In genomic region chr7:16774294-16774693, GRCh38 we compare ENCODE assay signal across 24 cellular contexts. TPM values are rescaled to one million over a fixed set of nuclear protein-coding genes. Genes with fewer than 3 reads are reported as not detected.
"Had no signal": no experiment of that assay in that cellular context is flagged by ENCODE, and none has a peak within 500 bp of the region (broad histone marks: within the 10 kb centered on the region; RNA-seq: fewer than 3 reads in every experiment).

No MANE protein-coding gene starts in this region.

- H3K4me1 ChIP-seq: prostate gland, right atrium auricular region, testis, tibial artery had no signal

- H3K36me3 Mint-ChIP-seq: natural killer cell, type B pancreatic cell had no signal

- H3K9me3 ChIP-seq: esophagus squamous epithelium, lower lobe of right lung, pancreas, prostate gland, right atrium auricular region, testis, tibial artery had no signal

- ATAC-seq: left ventricle myocardium superior, lower lobe of right lung, natural killer cell, pancreas, sciatic nerve had no signal

- H3K27me3 ChIP-seq: esophagus squamous epithelium, pancreas, right atrium auricular region, testis, tibial artery had no signal

- H3K36me3 ChIP-seq: esophagus squamous epithelium, pancreas, prostate gland, right atrium auricular region, tibial artery had no signal

- H3K27me3 Mint-ChIP-seq: type B pancreatic cell had no signal

- H3K9me3 Mint-ChIP-seq: natural killer cell had no signal

- H3K4me2 ChIP-seq: smooth muscle cell had no signal

- FAIRE-seq: colon, endothelial cell of umbilical vein, frontal cortex, pancreas had no signal

- H3K27ac Mint-ChIP-seq: natural killer cell, type B pancreatic cell had no signal

- H3K4me1 Mint-ChIP-seq: natural killer cell had no signal

- H3K4me3 ChIP-seq: esophagus squamous epithelium, lower lobe of right lung, pancreas, prostate gland, right atrium auricular region, smooth muscle cell, testis, tibial artery had no signal

- DNase-seq: effector CD8-positive, alpha-beta T cell; esophagus squamous epithelium; left ventricle myocardium superior; lower lobe of right lung; natural killer cell; pancreas; stimulated activated CD4-positive, alpha-beta T cell treated with anti-CD3 and anti-CD28 coated beads, Interleukin-12 subunit alpha, Interleukin-12 subunit beta, amount 100 ng/mL, for 4 hours; stimulated activated CD4-positive, alpha-beta T cell treated with anti-CD3 and anti-CD28 coated beads, Interleukin-1b, Interleukin-23, amount 100 ng/mL, for 48 hours; stimulated activated CD4-positive, alpha-beta T cell treated with anti-CD3 and anti-CD28 coated beads, Interleukin-4, amount 100 ng/mL, for 1 hour; stimulated activated CD8-positive, alpha-beta memory T cell treated with anti-CD3 and anti-CD28 coated beads, Interleukin-4, amount 100 ng/mL, for 48 hours; stimulated activated naive CD4-positive, alpha-beta T cell; substantia nigra; testis; tibial artery had no signal

- H3K27ac ChIP-seq: esophagus squamous epithelium, lower lobe of right lung, pancreas, prostate gland, right atrium auricular region, testis, tibial artery had no signal

- H3K4me3 Mint-ChIP-seq: natural killer cell, type B pancreatic cell had no signal

RNA-seq across cellular contexts. Expression of gene AGR2, which starts 30.5 kb away (rescaled TPM):
- total RNA-seq: endothelial cell of umbilical vein, left ventricle myocardium superior, mononuclear cell, natural killer cell, right atrium auricular region had no signal
- polyA plus RNA-seq: endothelial cell of umbilical vein, neural cell had no signal
